Comparison of ENCODE assay signal across 1 cellular context in the genomic region with DNA sequence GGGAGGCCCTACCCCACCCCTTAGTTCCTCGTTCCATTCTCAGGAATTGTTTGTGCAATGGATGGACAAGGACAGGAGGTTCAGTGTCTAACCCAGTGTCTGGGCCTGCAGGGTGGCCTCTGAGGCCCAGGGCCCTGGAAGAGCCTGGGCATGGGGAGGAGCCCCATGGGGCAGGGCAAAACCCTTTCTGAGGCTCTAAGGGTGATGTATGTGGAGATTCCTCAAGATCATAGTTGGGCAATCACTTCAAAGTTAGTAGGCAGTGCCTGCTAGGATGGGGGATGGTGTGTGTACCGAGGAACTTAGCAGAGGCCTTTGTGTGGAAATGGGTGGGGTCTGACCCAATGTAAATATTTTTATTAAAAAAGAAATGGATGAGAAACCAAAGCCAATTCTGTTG.
A peak's percentile ranks its signal among the peaks of the same experiment; 100 is the strongest.
TF ChIP-seq lines count a peak whose summit lies in the region.

No MANE protein-coding gene starts in this region.

TF ChIP-seq in HepG2, 621 proteins besides CTCF, POLR2A, EP300 and RAD21 (continued from another document):
- TF ChIP-seq, protein P1, sequence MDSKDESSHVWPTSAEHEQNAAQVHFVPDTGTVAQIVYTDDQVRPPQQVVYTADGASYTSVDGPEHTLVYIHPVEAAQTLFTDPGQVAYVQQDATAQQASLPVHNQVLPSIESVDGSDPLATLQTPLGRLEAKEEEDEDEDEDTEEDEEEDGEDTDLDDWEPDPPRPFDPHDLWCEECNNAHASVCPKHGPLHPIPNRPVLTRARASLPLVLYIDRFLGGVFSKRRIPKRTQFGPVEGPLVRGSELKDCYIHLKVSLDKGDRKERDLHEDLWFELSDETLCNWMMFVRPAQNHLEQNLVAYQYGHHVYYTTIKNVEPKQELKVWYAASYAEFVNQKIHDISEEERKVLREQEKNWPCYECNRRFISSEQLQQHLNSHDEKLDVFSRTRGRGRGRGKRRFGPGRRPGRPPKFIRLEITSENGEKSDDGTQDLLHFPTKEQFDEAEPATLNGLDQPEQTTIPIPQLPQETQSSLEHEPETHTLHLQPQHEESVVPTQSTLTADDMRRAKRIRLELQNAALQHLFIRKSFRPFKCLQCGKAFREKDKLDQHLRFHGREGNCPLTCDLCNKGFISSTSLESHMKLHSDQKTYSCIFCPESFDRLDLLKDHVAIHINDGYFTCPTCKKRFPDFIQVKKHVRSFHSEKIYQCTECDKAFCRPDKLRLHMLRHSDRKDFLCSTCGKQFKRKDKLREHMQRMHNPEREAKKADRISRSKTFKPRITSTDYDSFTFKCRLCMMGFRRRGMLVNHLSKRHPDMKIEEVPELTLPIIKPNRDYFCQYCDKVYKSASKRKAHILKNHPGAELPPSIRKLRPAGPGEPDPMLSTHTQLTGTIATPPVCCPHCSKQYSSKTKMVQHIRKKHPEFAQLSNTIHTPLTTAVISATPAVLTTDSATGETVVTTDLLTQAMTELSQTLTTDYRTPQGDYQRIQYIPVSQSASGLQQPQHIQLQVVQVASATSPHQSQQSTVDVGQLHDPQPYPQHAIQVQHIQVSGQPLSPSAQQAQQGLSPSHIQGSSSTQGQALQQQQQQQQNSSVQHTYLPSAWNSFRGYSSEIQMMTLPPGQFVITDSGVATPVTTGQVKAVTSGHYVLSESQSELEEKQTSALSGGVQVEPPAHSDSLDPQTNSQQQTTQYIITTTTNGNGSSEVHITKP (CRISPR knock-in tag; IDR thresholded peaks at IDR 0.05; ENCODE audit: low read depth), result peak; percentile 34; the same call in 1 of the 2 replicates
- TF ChIP-seq, protein P2, sequence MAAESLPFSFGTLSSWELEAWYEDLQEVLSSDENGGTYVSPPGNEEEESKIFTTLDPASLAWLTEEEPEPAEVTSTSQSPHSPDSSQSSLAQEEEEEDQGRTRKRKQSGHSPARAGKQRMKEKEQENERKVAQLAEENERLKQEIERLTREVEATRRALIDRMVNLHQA (CRISPR knock-in tag; IDR thresholded peaks at IDR 0.05), result no peak
- TF ChIP-seq, protein P3, sequence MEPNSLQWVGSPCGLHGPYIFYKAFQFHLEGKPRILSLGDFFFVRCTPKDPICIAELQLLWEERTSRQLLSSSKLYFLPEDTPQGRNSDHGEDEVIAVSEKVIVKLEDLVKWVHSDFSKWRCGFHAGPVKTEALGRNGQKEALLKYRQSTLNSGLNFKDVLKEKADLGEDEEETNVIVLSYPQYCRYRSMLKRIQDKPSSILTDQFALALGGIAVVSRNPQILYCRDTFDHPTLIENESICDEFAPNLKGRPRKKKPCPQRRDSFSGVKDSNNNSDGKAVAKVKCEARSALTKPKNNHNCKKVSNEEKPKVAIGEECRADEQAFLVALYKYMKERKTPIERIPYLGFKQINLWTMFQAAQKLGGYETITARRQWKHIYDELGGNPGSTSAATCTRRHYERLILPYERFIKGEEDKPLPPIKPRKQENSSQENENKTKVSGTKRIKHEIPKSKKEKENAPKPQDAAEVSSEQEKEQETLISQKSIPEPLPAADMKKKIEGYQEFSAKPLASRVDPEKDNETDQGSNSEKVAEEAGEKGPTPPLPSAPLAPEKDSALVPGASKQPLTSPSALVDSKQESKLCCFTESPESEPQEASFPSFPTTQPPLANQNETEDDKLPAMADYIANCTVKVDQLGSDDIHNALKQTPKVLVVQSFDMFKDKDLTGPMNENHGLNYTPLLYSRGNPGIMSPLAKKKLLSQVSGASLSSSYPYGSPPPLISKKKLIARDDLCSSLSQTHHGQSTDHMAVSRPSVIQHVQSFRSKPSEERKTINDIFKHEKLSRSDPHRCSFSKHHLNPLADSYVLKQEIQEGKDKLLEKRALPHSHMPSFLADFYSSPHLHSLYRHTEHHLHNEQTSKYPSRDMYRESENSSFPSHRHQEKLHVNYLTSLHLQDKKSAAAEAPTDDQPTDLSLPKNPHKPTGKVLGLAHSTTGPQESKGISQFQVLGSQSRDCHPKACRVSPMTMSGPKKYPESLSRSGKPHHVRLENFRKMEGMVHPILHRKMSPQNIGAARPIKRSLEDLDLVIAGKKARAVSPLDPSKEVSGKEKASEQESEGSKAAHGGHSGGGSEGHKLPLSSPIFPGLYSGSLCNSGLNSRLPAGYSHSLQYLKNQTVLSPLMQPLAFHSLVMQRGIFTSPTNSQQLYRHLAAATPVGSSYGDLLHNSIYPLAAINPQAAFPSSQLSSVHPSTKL (CRISPR knock-in tag; IDR thresholded peaks at IDR 0.05), result peak; percentile 51; the same call in 1 of the 2 replicates
- TF ChIP-seq POLR2AphosphoS5 (IDR thresholded peaks at IDR 0.05; ENCODE audit: low read depth, low read length), result no peak
- no peak for TF ChIP-seq SOX13 (IDR thresholded peaks at IDR 0.05)
- TF ChIP-seq SOX13 (CRISPR knock-in tag; conservative IDR thresholded peaks at IDR 0.05 in 1 of 2, IDR thresholded peaks at IDR 0.05 in 1 of 2), result peak in 1 of 2 experiments; percentile 67; a peak in 2 of 4 replicates
- no peak for TF ChIP-seq SUZ12 (IDR thresholded peaks at IDR 0.05; ENCODE audit: low read depth, low read length)
- TF ChIP-seq, protein P4, sequence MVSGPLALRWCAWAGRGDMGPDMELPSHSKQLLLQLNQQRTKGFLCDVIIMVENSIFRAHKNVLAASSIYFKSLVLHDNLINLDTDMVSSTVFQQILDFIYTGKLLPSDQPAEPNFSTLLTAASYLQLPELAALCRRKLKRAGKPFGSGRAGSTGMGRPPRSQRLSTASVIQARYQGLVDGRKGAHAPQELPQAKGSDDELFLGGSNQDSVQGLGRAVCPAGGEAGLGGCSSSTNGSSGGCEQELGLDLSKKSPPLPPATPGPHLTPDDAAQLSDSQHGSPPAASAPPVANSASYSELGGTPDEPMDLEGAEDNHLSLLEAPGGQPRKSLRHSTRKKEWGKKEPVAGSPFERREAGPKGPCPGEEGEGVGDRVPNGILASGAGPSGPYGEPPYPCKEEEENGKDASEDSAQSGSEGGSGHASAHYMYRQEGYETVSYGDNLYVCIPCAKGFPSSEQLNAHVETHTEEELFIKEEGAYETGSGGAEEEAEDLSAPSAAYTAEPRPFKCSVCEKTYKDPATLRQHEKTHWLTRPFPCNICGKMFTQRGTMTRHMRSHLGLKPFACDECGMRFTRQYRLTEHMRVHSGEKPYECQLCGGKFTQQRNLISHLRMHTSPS (CRISPR knock-in tag; IDR thresholded peaks at IDR 0.05; ENCODE audit: low read depth), result no peak
- no peak for TF ChIP-seq CBX5 (CRISPR knock-in tag; IDR thresholded peaks at IDR 0.05; ENCODE audit: borderline replicate concordance)
- TF ChIP-seq, protein P5, sequence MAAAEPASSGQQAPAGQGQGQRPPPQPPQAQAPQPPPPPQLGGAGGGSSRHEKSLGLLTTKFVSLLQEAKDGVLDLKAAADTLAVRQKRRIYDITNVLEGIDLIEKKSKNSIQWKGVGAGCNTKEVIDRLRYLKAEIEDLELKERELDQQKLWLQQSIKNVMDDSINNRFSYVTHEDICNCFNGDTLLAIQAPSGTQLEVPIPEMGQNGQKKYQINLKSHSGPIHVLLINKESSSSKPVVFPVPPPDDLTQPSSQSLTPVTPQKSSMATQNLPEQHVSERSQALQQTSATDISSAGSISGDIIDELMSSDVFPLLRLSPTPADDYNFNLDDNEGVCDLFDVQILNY (CRISPR knock-in tag; conservative IDR thresholded peaks at IDR 0.05), result no peak
- TF ChIP-seq, protein P6, sequence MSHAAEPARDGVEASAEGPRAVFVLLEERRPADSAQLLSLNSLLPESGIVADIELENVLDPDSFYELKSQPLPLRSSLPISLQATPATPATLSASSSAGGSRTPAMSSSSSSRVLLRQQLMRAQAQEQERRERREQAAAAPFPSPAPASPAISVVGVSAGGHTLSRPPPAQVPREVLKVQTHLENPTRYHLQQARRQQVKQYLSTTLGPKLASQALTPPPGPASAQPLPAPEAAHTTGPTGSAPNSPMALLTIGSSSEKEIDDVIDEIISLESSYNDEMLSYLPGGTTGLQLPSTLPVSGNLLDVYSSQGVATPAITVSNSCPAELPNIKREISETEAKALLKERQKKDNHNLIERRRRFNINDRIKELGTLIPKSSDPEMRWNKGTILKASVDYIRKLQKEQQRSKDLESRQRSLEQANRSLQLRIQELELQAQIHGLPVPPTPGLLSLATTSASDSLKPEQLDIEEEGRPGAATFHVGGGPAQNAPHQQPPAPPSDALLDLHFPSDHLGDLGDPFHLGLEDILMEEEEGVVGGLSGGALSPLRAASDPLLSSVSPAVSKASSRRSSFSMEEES (CRISPR knock-in tag; IDR thresholded peaks at IDR 0.05), result no peak
- TF ChIP-seq ZNF431 (CRISPR knock-in tag; IDR thresholded peaks at IDR 0.05; ENCODE audit: borderline replicate concordance, low read depth), result no peak
- no peak for TF ChIP-seq ZNF292 (CRISPR knock-in tag; IDR thresholded peaks at IDR 0.05; ENCODE audit: borderline replicate concordance, low read depth)
- peak; percentile 68; the same call in 1 of the 2 replicates for TF ChIP-seq BCL6 (CRISPR knock-in tag; IDR thresholded peaks at IDR 0.05)
- TF ChIP-seq ZNF589 (CRISPR knock-in tag; conservative IDR thresholded peaks at IDR 0.05), result no peak
- TF ChIP-seq ZNF549 (CRISPR knock-in tag; IDR thresholded peaks at IDR 0.05), result no peak
- no peak for TF ChIP-seq KLF11 (CRISPR knock-in tag; IDR thresholded peaks at IDR 0.05)
- no peak for TF ChIP-seq TCF12 (IDR thresholded peaks at IDR 0.05)
- no peak for TF ChIP-seq TCF12 (CRISPR knock-in tag; IDR thresholded peaks at IDR 0.05)
- no peak for TF ChIP-seq KLF16 (CRISPR knock-in tag; IDR thresholded peaks at IDR 0.05)
